ENCODE assay signal across 8 cellular contexts in the genomic region with DNA sequence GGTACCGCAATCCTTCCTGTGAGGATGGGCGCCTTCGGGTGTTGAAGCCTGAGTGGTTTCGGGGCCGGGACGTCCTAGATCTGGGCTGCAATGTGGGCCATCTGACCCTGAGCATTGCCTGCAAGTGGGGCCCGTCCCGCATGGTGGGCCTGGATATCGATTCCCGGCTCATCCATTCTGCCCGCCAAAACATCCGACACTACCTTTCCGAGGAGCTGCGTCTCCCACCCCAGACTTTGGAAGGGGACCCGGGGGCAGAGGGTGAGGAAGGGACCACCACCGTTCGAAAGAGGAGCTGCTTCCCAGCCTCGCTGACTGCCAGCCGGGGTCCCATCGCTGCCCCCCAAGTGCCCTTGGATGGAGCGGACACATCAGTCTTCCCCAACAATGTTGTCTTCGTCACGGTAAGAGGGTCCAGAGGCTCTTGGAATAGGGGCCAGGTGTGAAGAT. TPM values are rescaled to one million over a fixed set of nuclear protein-coding genes. Genes with fewer than 3 reads are reported as not detected.
DNase-seq lines count a peak whose midpoint lies in the region; ATAC-seq, FAIRE-seq and TF ChIP-seq lines count a peak whose summit lies in the region.

No MANE protein-coding gene starts in this region.

- H3K36me3 ChIP-seq in HepG2 (replicated peaks in 1 of 2; ENCODE audit: control insufficient read depth in 1 of 2, insufficient read depth in 2 of 2, low read length in 2 of 2) (peaks cover 5 to 30% of the 10 kb centered on the region in 2 experiments), thoracic aorta (peaks cover 20% of the 10 kb centered on the region)

- peaks cover 67% of the 10 kb centered on the region for H3K4me1 Mint-ChIP-seq in activated CD4-positive, alpha-beta T cell treated with anti-CD3 and anti-CD28 coated beads, Interleukin-2, amount 10 ng/mL, durations not matched to agents 7 days and 5 days

- H3K27me3 ChIP-seq in HepG2 (ENCODE audit: control insufficient read depth in 1 of 2, insufficient read depth in 2 of 2, low read length in 2 of 2) (no peaks in the 10 kb centered on the region; a peak in 1 of 5 replicates), thoracic aorta (replicated peaks; ENCODE audit: insufficient read depth) (no peaks in the 10 kb centered on the region)

- no peak for FAIRE-seq in HepG2 (lab: Jason Lieb, UNC)

- in situ Hi-C loops in HepG2 (cut with HindIII; ENCODE audit: extremely low pct_ligation_motif_present, low pct_unique_long_range_greater_than_20kb): no loop called here

- peaks cover 37% of the 10 kb centered on the region for H3K79me2 ChIP-seq in HepG2 (ENCODE audit: insufficient read depth, low read length)

- peaks cover 63% of the 10 kb centered on the region for H3K36me3 Mint-ChIP-seq in activated CD4-positive, alpha-beta T cell treated with anti-CD3 and anti-CD28 coated beads, Interleukin-2, amount 10 ng/mL, durations not matched to agents 7 days and 5 days (ENCODE audit: low read depth)
- peaks cover 43 to 47% of the 10 kb centered on the region in 2 donors for H3K36me3 Mint-ChIP-seq in activated naive CD4-positive, alpha-beta T cell treated with anti-CD3 and anti-CD28 coated beads, Interleukin-2, amount 50 U/mL, for 72 hours

- no peak for TF ChIP-seq POLR2A in HepG2 (IDR thresholded peaks at IDR 0.05; ENCODE audit: insufficient read depth in 1 of 2, low read depth in 2 of 2, low read length in 2 of 2)

- TF ChIP-seq RAD21 in HepG2 (CRISPR knock-in tag; IDR thresholded peaks at IDR 0.05): no peak

- H3K27ac ChIP-seq in HepG2 (ENCODE audit: extremely low read length, insufficient read depth, low read length) (peak overlapping the region; percentile 36), thoracic aorta (no peak overlapping the region)

- H3K4me3 ChIP-seq in HepG2 (replicated peaks in 1 of 3; ENCODE audit: insufficient read depth in 1 of 3, low read depth in 2 of 3, low read length in 3 of 3): peak overlapping the region; percentile 75 to 87 (median 83); a peak in 3 of 6 replicates
- peak overlapping the region; percentile 81 for H3K4me3 ChIP-seq in thoracic aorta

- H3K4me2 ChIP-seq in HepG2 (ENCODE audit: low read depth, low read length): peak overlapping the region; percentile 94

- peak overlapping the region; percentile 94 for H3K27ac Mint-ChIP-seq in activated CD4-positive, alpha-beta T cell treated with anti-CD3 and anti-CD28 coated beads, Interleukin-2, amount 10 ng/mL, durations not matched to agents 7 days and 5 days
- peak overlapping the region; percentile 89 to 100 for H3K27ac Mint-ChIP-seq in activated naive CD4-positive, alpha-beta T cell treated with anti-CD3 and anti-CD28 coated beads, Interleukin-2, amount 50 U/mL, for 72 hours

- H2AFZ ChIP-seq in HepG2 (ENCODE audit: low read length): no peak overlapping the region

- peaks cover 5% of the 10 kb centered on the region for H3K9me3 Mint-ChIP-seq in activated CD4-positive, alpha-beta T cell treated with anti-CD3 and anti-CD28 coated beads, Interleukin-2, amount 10 ng/mL, durations not matched to agents 7 days and 5 days
- peaks cover 0 to 4% of the 10 kb centered on the region in 2 donors for H3K9me3 Mint-ChIP-seq in activated naive CD4-positive, alpha-beta T cell treated with anti-CD3 and anti-CD28 coated beads, Interleukin-2, amount 50 U/mL, for 72 hours

- BruUV-seq in HepG2 (replicated peaks; lab: Mats Ljungman, UMichigan): no TSS peak

- 93% methylated on average over 7 of the region's 23 CpGs for WGBS in HepG2 (ENCODE audit: low lambda C conversion rate)

- H4K20me1 ChIP-seq in HepG2 (ENCODE audit: insufficient read depth, low read length): no peaks in the 10 kb centered on the region; the same call in 1 of the 2 replicates

- no peaks in the 10 kb centered on the region for H3K27me3 Mint-ChIP-seq in activated CD4-positive, alpha-beta T cell treated with anti-CD3 and anti-CD28 coated beads, Interleukin-2, amount 10 ng/mL, durations not matched to agents 7 days and 5 days

- TF ChIP-seq EP300 in HepG2 (IDR thresholded peaks at IDR 0.05; ENCODE audit: low read depth in 2 of 2, low read length in 2 of 2) (no peak), HepG2 (CRISPR knock-in tag; IDR thresholded peaks at IDR 0.05; ENCODE audit: borderline replicate concordance) (no peak)

- POLR2A ChIA-PET in activated CD4-positive, alpha-beta T cell treated with anti-CD3 and anti-CD28 coated beads, Interleukin-2, amount 10 ng/mL, durations not matched to agents 7 days and 5 days (lab: Charles Lee): no interaction called here
- POLR2A ChIA-PET in HepG2 (lab: Yijun Ruan, JAX): interaction anchor here (0.8 to 4.8 kb wide), 2 partner anchors 8 to 14 kb away, joined by 6 to 199 read pairs; no protein-coding TSS in a partner anchor

- TF ChIP-seq CTCF in HepG2 (CRISPR knock-in tag; IDR thresholded peaks at IDR 0.05) (no peak), thoracic aorta (IDR thresholded peaks at IDR 0.05) (no peak)

- peaks cover 56% of the 10 kb centered on the region for H3K4me1 ChIP-seq in HepG2 (ENCODE audit: insufficient read depth, low read length)
- H3K4me1 ChIP-seq in thoracic aorta (ENCODE audit: control insufficient read depth in 1 of 2, low read depth in 2 of 2): peaks cover 24 to 50% of the 10 kb centered on the region in 2 donors

- peak overlapping the region; percentile 81 for H3K4me3 Mint-ChIP-seq in activated CD4-positive, alpha-beta T cell treated with anti-CD3 and anti-CD28 coated beads, Interleukin-2, amount 10 ng/mL, durations not matched to agents 7 days and 5 days

- H3K9me3 ChIP-seq in HepG2 (ENCODE audit: low read length) (no peaks in the 10 kb centered on the region), thoracic aorta (no peaks in the 10 kb centered on the region)

- peak overlapping the region; percentile 98; the same call in 1 of the 2 replicates for H3K9ac ChIP-seq in HepG2 (ENCODE audit: insufficient read depth, low read depth, low read length)

- intact Hi-C loops in HepG2 (cut with micrococcal nuclease; ENCODE audit: unreplicated experiment): no loop called here

- DNase-seq in activated CD4-positive, alpha-beta T cell treated with anti-CD3 and anti-CD28 coated beads, Interleukin-2, amount 10 ng/mL, durations not matched to agents 7 days and 5 days: no peak
- no peak for DNase-seq in activated CD4-positive, alpha-beta T cell treated with anti-CD3 and anti-CD28 coated beads for 4 hours
- no peak for DNase-seq in activated naive CD4-positive, alpha-beta T cell treated with anti-CD3 and anti-CD28 coated beads, Interleukin-2, amount 50 U/mL, for 72 hours (ENCODE audit: low spot score in 2 of 2)
- DNase-seq in HepG2 (ENCODE audit: low spot score) (no peak), thoracic aorta (ENCODE audit: low spot score) (no peak), midbrain (lab: John Stamatoyannopoulos, UW) (no peak), NCI-H526 treated with DMSO at 0.1 percent for 48 hours (lab: John Stamatoyannopoulos, UW) (no peak), ureter (ENCODE audit: low spot score) (no peak)

- ATAC-seq in activated naive CD4-positive, alpha-beta T cell treated with anti-CD3 and anti-CD28 coated beads, Interleukin-2, amount 50 U/mL, for 72 hours: no peak
- ATAC-seq in HepG2 (no peak), thoracic aorta (ENCODE audit: insufficient number of reproducible peaks, low FRiP score, low read depth) (no peak)

- CTCF ChIA-PET in activated CD4-positive, alpha-beta T cell treated with anti-CD3 and anti-CD28 coated beads, Interleukin-2, amount 10 ng/mL, durations not matched to agents 7 days and 5 days (lab: Charles Lee): no interaction called here
- CTCF ChIA-PET in HepG2 (lab: Yijun Ruan, JAX; ENCODE audit: low intra/inter-chr PET ratio, low total read pairs): no interaction called here

RNA-seq across cellular contexts. Expression of gene MEPCE, which starts 1.7 kb away (rescaled TPM):
- 10 to 100 TPM; 49.1 to 50.5 TPM for total RNA-seq in activated CD4-positive, alpha-beta T cell treated with anti-CD3 and anti-CD28 coated beads, Interleukin-2, amount 10 ng/mL, durations not matched to agents 7 days and 5 days
- total RNA-seq in activated naive CD4-positive, alpha-beta T cell treated with anti-CD3 and anti-CD28 coated beads, Interleukin-2, amount 50 U/mL, for 72 hours: 10 to 100 TPM; 53.0 to 83.5 TPM
- 22.6 and 26.0 TPM in 2 replicates for total RNA-seq in HepG2 (2016; rRNA removed; fragmentation: Illumina TruSeq; extraction: Trizol)
- 3.8 and 3.9 TPM in 2 replicates for total RNA-seq in HepG2 (2016; cell fraction: cytosol; rRNA removed; fragmentation: Illumina TruSeq; extraction: Trizol; ENCODE audit: low read depth)
- 20.2 and 25.7 TPM in 2 replicates for total RNA-seq in HepG2 (2016; cell fraction: insoluble cytoplasmic fraction; rRNA removed; fragmentation: Illumina TruSeq; extraction: Trizol)
- total RNA-seq in HepG2 (2016; cell fraction: membrane; rRNA removed; fragmentation: Illumina TruSeq; extraction: Trizol): 12.8 and 14.8 TPM in 2 replicates
- total RNA-seq in HepG2 (2016; cell fraction: nucleus; rRNA removed; fragmentation: Illumina TruSeq; extraction: Trizol): 14.9 and 18.9 TPM in 2 replicates
- polyA plus RNA-seq in HepG2 (2011; rRNA removed): 12.3 and 12.7 TPM in 2 replicates
- polyA plus RNA-seq in HepG2 (2011; cell fraction: cytosol; rRNA removed): 9.2 and 10.6 TPM in 2 replicates
- 18.9 and 27.3 TPM in 2 replicates for polyA plus RNA-seq in HepG2 (2011; cell fraction: nucleus; rRNA removed)
- 14.6 and 17.9 TPM in 2 replicates for polyA plus RNA-seq in HepG2 (2012)
- 3.0 and 3.3 TPM in 2 replicates for polyA plus RNA-seq in HepG2 (2016; cell fraction: cytosol; fragmentation: Illumina TruSeq; extraction: Trizol; ENCODE audit: low read depth)
- 20.4 and 25.4 TPM in 2 replicates for polyA plus RNA-seq in HepG2 (2016; cell fraction: insoluble cytoplasmic fraction; fragmentation: Illumina TruSeq; extraction: Trizol; ENCODE audit: low read depth)
- 8.6 and 9.6 TPM in 2 replicates for polyA plus RNA-seq in HepG2 (2016; cell fraction: membrane; fragmentation: Illumina TruSeq; extraction: Trizol; ENCODE audit: low read depth)
- polyA plus RNA-seq in HepG2 (2016; cell fraction: nucleus; fragmentation: Illumina TruSeq; extraction: Trizol; ENCODE audit: insufficient read depth, low read depth): 23.4 and 28.3 TPM in 2 replicates
- polyA minus RNA-seq in HepG2 (2011; rRNA and poly(A)+ RNA removed; ENCODE audit: low replicate concordance): 44.0 and 89.0 TPM in 2 replicates
- polyA minus RNA-seq in HepG2 (2011; cell fraction: cytosol; rRNA and poly(A)+ RNA removed): 8.6 and 10.8 TPM in 2 replicates
- polyA minus RNA-seq in HepG2 (2011; cell fraction: nucleus; rRNA and poly(A)+ RNA removed): 27.3 and 30.2 TPM in 2 replicates
- 10 to 100 TPM; 27.2 to 27.8 TPM for total RNA-seq in thoracic aorta
- 33.7 TPM for total RNA-seq in ureter

RNA-seq across cellular contexts. Expression of gene ZCWPW1, which starts 2.8 kb away (rescaled TPM):
- 1 to 10 TPM; 2.4 to 2.7 TPM for total RNA-seq in activated CD4-positive, alpha-beta T cell treated with anti-CD3 and anti-CD28 coated beads, Interleukin-2, amount 10 ng/mL, durations not matched to agents 7 days and 5 days
- total RNA-seq in activated naive CD4-positive, alpha-beta T cell treated with anti-CD3 and anti-CD28 coated beads, Interleukin-2, amount 50 U/mL, for 72 hours: 1 to 10 TPM; 3.4 to 5.6 TPM
- 2.5 and 2.6 TPM in 2 replicates for total RNA-seq in HepG2 (2016; rRNA removed; fragmentation: Illumina TruSeq; extraction: Trizol)
- 2.1 and 2.2 TPM in 2 replicates for total RNA-seq in HepG2 (2016; cell fraction: cytosol; rRNA removed; fragmentation: Illumina TruSeq; extraction: Trizol; ENCODE audit: low read depth)
- total RNA-seq in HepG2 (2016; cell fraction: insoluble cytoplasmic fraction; rRNA removed; fragmentation: Illumina TruSeq; extraction: Trizol): 1.8 and 1.9 TPM in 2 replicates
- 2.5 and 3.9 TPM in 2 replicates for total RNA-seq in HepG2 (2016; cell fraction: membrane; rRNA removed; fragmentation: Illumina TruSeq; extraction: Trizol)
- total RNA-seq in HepG2 (2016; cell fraction: nucleus; rRNA removed; fragmentation: Illumina TruSeq; extraction: Trizol): 1.5 and 2.4 TPM in 2 replicates
- 1.6 and 2.4 TPM in 2 replicates for polyA plus RNA-seq in HepG2 (2011; rRNA removed)
- polyA plus RNA-seq in HepG2 (2011; cell fraction: cytosol; rRNA removed): 1.1 and 1.3 TPM in 2 replicates
- polyA plus RNA-seq in HepG2 (2011; cell fraction: nucleus; rRNA removed): 4.8 and 5.3 TPM in 2 replicates
- 1.8 and 2.3 TPM in 2 replicates for polyA plus RNA-seq in HepG2 (2012)
- 1.4 and 2.2 TPM in 2 replicates for polyA plus RNA-seq in HepG2 (2016; cell fraction: cytosol; fragmentation: Illumina TruSeq; extraction: Trizol; ENCODE audit: low read depth)
- polyA plus RNA-seq in HepG2 (2016; cell fraction: insoluble cytoplasmic fraction; fragmentation: Illumina TruSeq; extraction: Trizol; ENCODE audit: low read depth): 2.0 and 2.9 TPM in 2 replicates
- polyA plus RNA-seq in HepG2 (2016; cell fraction: membrane; fragmentation: Illumina TruSeq; extraction: Trizol; ENCODE audit: low read depth): 1.8 and 2.6 TPM in 2 replicates
- polyA plus RNA-seq in HepG2 (2016; cell fraction: nucleus; fragmentation: Illumina TruSeq; extraction: Trizol; ENCODE audit: insufficient read depth, low read depth): 5.2 and 6.5 TPM in 2 replicates
- polyA minus RNA-seq in HepG2 (2011; rRNA and poly(A)+ RNA removed; ENCODE audit: low replicate concordance): 0.28 and 1.5 TPM in 2 replicates
- 0.49 and 1.1 TPM in 2 replicates for polyA minus RNA-seq in HepG2 (2011; cell fraction: cytosol; rRNA and poly(A)+ RNA removed)
- 1.7 and 3.3 TPM in 2 replicates for polyA minus RNA-seq in HepG2 (2011; cell fraction: nucleus; rRNA and poly(A)+ RNA removed)
- total RNA-seq in thoracic aorta: 1 to 10 TPM; 3.1 to 3.5 TPM
- total RNA-seq in ureter: 4.3 TPM

RNA-seq across cellular contexts. Expression of gene PPP1R35, which starts 5.0 kb away (rescaled TPM):
- total RNA-seq in activated CD4-positive, alpha-beta T cell treated with anti-CD3 and anti-CD28 coated beads, Interleukin-2, amount 10 ng/mL, durations not matched to agents 7 days and 5 days: 10 to 100 TPM; 67.9 to 77.9 TPM
- 10 to 100 TPM; 38.7 to 52.5 TPM for total RNA-seq in activated naive CD4-positive, alpha-beta T cell treated with anti-CD3 and anti-CD28 coated beads, Interleukin-2, amount 50 U/mL, for 72 hours
- 16.7 and 24.8 TPM in 2 replicates for total RNA-seq in HepG2 (2016; rRNA removed; fragmentation: Illumina TruSeq; extraction: Trizol)
- total RNA-seq in HepG2 (2016; cell fraction: cytosol; rRNA removed; fragmentation: Illumina TruSeq; extraction: Trizol; ENCODE audit: low read depth): 16.5 and 21.7 TPM in 2 replicates
- total RNA-seq in HepG2 (2016; cell fraction: insoluble cytoplasmic fraction; rRNA removed; fragmentation: Illumina TruSeq; extraction: Trizol): 19.3 and 24.7 TPM in 2 replicates
- 16.5 and 20.1 TPM in 2 replicates for total RNA-seq in HepG2 (2016; cell fraction: membrane; rRNA removed; fragmentation: Illumina TruSeq; extraction: Trizol)
- 13.8 and 17.9 TPM in 2 replicates for total RNA-seq in HepG2 (2016; cell fraction: nucleus; rRNA removed; fragmentation: Illumina TruSeq; extraction: Trizol)
- 26.4 and 29.0 TPM in 2 replicates for polyA plus RNA-seq in HepG2 (2011; rRNA removed)
- 18.0 and 33.0 TPM in 2 replicates for polyA plus RNA-seq in HepG2 (2011; cell fraction: cytosol; rRNA removed)
- polyA plus RNA-seq in HepG2 (2011; cell fraction: nucleus; rRNA removed): 102 and 127 TPM in 2 replicates
- polyA plus RNA-seq in HepG2 (2012): 17.6 and 20.1 TPM in 2 replicates
- 16.5 and 23.2 TPM in 2 replicates for polyA plus RNA-seq in HepG2 (2016; cell fraction: cytosol; fragmentation: Illumina TruSeq; extraction: Trizol; ENCODE audit: low read depth)
- 21.3 TPM in 2 replicates for polyA plus RNA-seq in HepG2 (2016; cell fraction: insoluble cytoplasmic fraction; fragmentation: Illumina TruSeq; extraction: Trizol; ENCODE audit: low read depth)
- 13.7 and 17.5 TPM in 2 replicates for polyA plus RNA-seq in HepG2 (2016; cell fraction: membrane; fragmentation: Illumina TruSeq; extraction: Trizol; ENCODE audit: low read depth)
- polyA plus RNA-seq in HepG2 (2016; cell fraction: nucleus; fragmentation: Illumina TruSeq; extraction: Trizol; ENCODE audit: insufficient read depth, low read depth): 39.6 and 40.4 TPM in 2 replicates
- 13.2 and 24.1 TPM in 2 replicates for polyA minus RNA-seq in HepG2 (2011; rRNA and poly(A)+ RNA removed; ENCODE audit: low replicate concordance)
- polyA minus RNA-seq in HepG2 (2011; cell fraction: cytosol; rRNA and poly(A)+ RNA removed): 10.6 and 13.9 TPM in 2 replicates
- 7.1 and 7.3 TPM in 2 replicates for polyA minus RNA-seq in HepG2 (2011; cell fraction: nucleus; rRNA and poly(A)+ RNA removed)
- 10 to 100 TPM; 29.5 to 54.7 TPM for total RNA-seq in thoracic aorta
- total RNA-seq in ureter: 32.4 TPM

RNA-seq across cellular contexts. Expression of gene SPACDR, which starts 32.7 kb away (rescaled TPM):
- total RNA-seq in activated CD4-positive, alpha-beta T cell treated with anti-CD3 and anti-CD28 coated beads, Interleukin-2, amount 10 ng/mL, durations not matched to agents 7 days and 5 days: 1 to 10 TPM; 3.0 to 4.1 TPM
- total RNA-seq in activated naive CD4-positive, alpha-beta T cell treated with anti-CD3 and anti-CD28 coated beads, Interleukin-2, amount 50 U/mL, for 72 hours: 1 to 10 TPM; 7.7 to 9.9 TPM
- total RNA-seq in HepG2 (2016; rRNA removed; fragmentation: Illumina TruSeq; extraction: Trizol) (not detected in 2 replicates), thoracic aorta (not detected), ureter (not detected)
- total RNA-seq in HepG2 (2016; cell fraction: cytosol; rRNA removed; fragmentation: Illumina TruSeq; extraction: Trizol; ENCODE audit: low read depth): not detected in 2 replicates
- 0.15 TPM in 1 of 2 replicates, not detected in the other for total RNA-seq in HepG2 (2016; cell fraction: insoluble cytoplasmic fraction; rRNA removed; fragmentation: Illumina TruSeq; extraction: Trizol)
- not detected in 2 replicates for total RNA-seq in HepG2 (2016; cell fraction: membrane; rRNA removed; fragmentation: Illumina TruSeq; extraction: Trizol)
- total RNA-seq in HepG2 (2016; cell fraction: nucleus; rRNA removed; fragmentation: Illumina TruSeq; extraction: Trizol): not detected in 2 replicates
- 0.24 and 0.41 TPM in 2 replicates for polyA plus RNA-seq in HepG2 (2011; rRNA removed)
- 0.16 TPM in 1 of 2 replicates, not detected in the other for polyA plus RNA-seq in HepG2 (2011; cell fraction: cytosol; rRNA removed)
- 0.55 and 0.99 TPM in 2 replicates for polyA plus RNA-seq in HepG2 (2011; cell fraction: nucleus; rRNA removed)
- polyA plus RNA-seq in HepG2 (2012): 0.20 TPM in 1 of 2 replicates, not detected in the other
- not detected in 2 replicates for polyA plus RNA-seq in HepG2 (2016; cell fraction: cytosol; fragmentation: Illumina TruSeq; extraction: Trizol; ENCODE audit: low read depth)
- not detected in 2 replicates for polyA plus RNA-seq in HepG2 (2016; cell fraction: insoluble cytoplasmic fraction; fragmentation: Illumina TruSeq; extraction: Trizol; ENCODE audit: low read depth)
- polyA plus RNA-seq in HepG2 (2016; cell fraction: membrane; fragmentation: Illumina TruSeq; extraction: Trizol; ENCODE audit: low read depth): 0.26 TPM in 1 of 2 replicates, not detected in the other
- polyA plus RNA-seq in HepG2 (2016; cell fraction: nucleus; fragmentation: Illumina TruSeq; extraction: Trizol; ENCODE audit: insufficient read depth, low read depth): not detected in 2 replicates
- polyA minus RNA-seq in HepG2 (2011; rRNA and poly(A)+ RNA removed; ENCODE audit: low replicate concordance): 0.14 and 0.65 TPM in 2 replicates
- not detected in 2 replicates for polyA minus RNA-seq in HepG2 (2011; cell fraction: cytosol; rRNA and poly(A)+ RNA removed)
- not detected in 2 replicates for polyA minus RNA-seq in HepG2 (2011; cell fraction: nucleus; rRNA and poly(A)+ RNA removed)

RNA-seq across cellular contexts. Expression of gene TSC22D4, which starts 47.7 kb away (rescaled TPM):
- 100 to 1,000 TPM; 113 to 128 TPM for total RNA-seq in activated CD4-positive, alpha-beta T cell treated with anti-CD3 and anti-CD28 coated beads, Interleukin-2, amount 10 ng/mL, durations not matched to agents 7 days and 5 days
- 10 to 100 TPM; 96.2 to 99.9 TPM for total RNA-seq in activated naive CD4-positive, alpha-beta T cell treated with anti-CD3 and anti-CD28 coated beads, Interleukin-2, amount 50 U/mL, for 72 hours
- total RNA-seq in HepG2 (2016; rRNA removed; fragmentation: Illumina TruSeq; extraction: Trizol) (6.3 and 7.7 TPM in 2 replicates), thoracic aorta (10 to 100 TPM; 25.7 to 45.5 TPM), ureter (42.9 TPM)
- total RNA-seq in HepG2 (2016; cell fraction: cytosol; rRNA removed; fragmentation: Illumina TruSeq; extraction: Trizol; ENCODE audit: low read depth): 2.6 and 2.9 TPM in 2 replicates
- total RNA-seq in HepG2 (2016; cell fraction: insoluble cytoplasmic fraction; rRNA removed; fragmentation: Illumina TruSeq; extraction: Trizol): 5.6 and 7.4 TPM in 2 replicates
- total RNA-seq in HepG2 (2016; cell fraction: membrane; rRNA removed; fragmentation: Illumina TruSeq; extraction: Trizol): 4.7 and 8.1 TPM in 2 replicates
- total RNA-seq in HepG2 (2016; cell fraction: nucleus; rRNA removed; fragmentation: Illumina TruSeq; extraction: Trizol): 4.4 and 5.5 TPM in 2 replicates
- 8.7 and 10.1 TPM in 2 replicates for polyA plus RNA-seq in HepG2 (2011; rRNA removed)
- polyA plus RNA-seq in HepG2 (2011; cell fraction: cytosol; rRNA removed): 6.5 and 10.9 TPM in 2 replicates
- 17.7 and 20.7 TPM in 2 replicates for polyA plus RNA-seq in HepG2 (2011; cell fraction: nucleus; rRNA removed)
- polyA plus RNA-seq in HepG2 (2012): 6.9 and 11.5 TPM in 2 replicates
- polyA plus RNA-seq in HepG2 (2016; cell fraction: cytosol; fragmentation: Illumina TruSeq; extraction: Trizol; ENCODE audit: low read depth): 2.7 and 4.0 TPM in 2 replicates
- polyA plus RNA-seq in HepG2 (2016; cell fraction: insoluble cytoplasmic fraction; fragmentation: Illumina TruSeq; extraction: Trizol; ENCODE audit: low read depth): 10.1 and 11.1 TPM in 2 replicates
- 6.2 and 8.1 TPM in 2 replicates for polyA plus RNA-seq in HepG2 (2016; cell fraction: membrane; fragmentation: Illumina TruSeq; extraction: Trizol; ENCODE audit: low read depth)
- 13.1 and 14.8 TPM in 2 replicates for polyA plus RNA-seq in HepG2 (2016; cell fraction: nucleus; fragmentation: Illumina TruSeq; extraction: Trizol; ENCODE audit: insufficient read depth, low read depth)
- polyA minus RNA-seq in HepG2 (2011; rRNA and poly(A)+ RNA removed; ENCODE audit: low replicate concordance): 9.9 and 13.8 TPM in 2 replicates
- polyA minus RNA-seq in HepG2 (2011; cell fraction: cytosol; rRNA and poly(A)+ RNA removed): 7.0 and 9.1 TPM in 2 replicates
- polyA minus RNA-seq in HepG2 (2011; cell fraction: nucleus; rRNA and poly(A)+ RNA removed): 3.0 and 4.5 TPM in 2 replicates
